8 cellular contexts compared by ENCODE assay signal in the genomic region with DNA sequence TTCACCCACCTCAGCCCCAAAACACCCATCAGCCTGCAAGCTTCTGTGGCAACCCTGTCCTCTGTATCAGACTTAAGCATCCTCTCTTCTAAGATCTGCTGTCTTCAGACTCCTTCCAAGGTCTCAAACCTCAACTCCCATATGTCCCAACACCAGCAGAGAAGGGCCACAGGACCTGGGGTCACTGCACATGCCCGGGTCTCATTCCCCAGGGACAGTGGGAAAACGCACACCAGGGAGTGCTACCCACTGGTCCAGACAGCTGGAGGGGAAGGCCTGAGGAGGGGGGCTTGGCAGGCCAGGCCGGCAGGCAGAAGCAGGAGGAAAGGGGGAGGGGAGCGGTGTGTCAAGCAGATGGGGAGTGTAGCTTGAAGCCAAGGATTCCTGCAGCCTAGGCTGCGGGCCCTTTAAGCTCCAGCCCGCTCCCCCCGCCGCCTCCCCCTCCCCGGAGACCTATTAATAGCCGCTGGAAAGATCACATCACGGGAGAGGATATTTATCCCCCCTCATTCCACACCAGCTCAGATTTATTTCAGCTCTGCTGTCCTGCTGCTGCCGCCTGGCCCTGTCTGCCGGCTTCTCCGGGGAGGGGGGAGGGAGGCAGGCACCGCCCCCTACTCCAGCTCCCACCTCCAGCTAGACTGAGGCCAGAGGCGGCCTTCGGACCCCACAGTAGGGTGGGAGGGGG. TPM values are rescaled to one million over a fixed set of nuclear protein-coding genes. Genes with fewer than 3 reads are reported as not detected.
DNase-seq lines count a peak whose midpoint lies in the region; ATAC-seq and TF ChIP-seq lines count a peak whose summit lies in the region.

No MANE protein-coding gene starts in this region.

- H2BK5ac ChIP-seq in IMR-90 (ENCODE audit: low read depth, low read length, poor library complexity, severe bottlenecking), result peak overlapping the region; percentile 99

- peaks cover 21 to 80% of the 10 kb centered on the region in 2 experiments; a peak in 3 of 4 replicates for H3K79me1 ChIP-seq in IMR-90 (ENCODE audit: low read depth in 1 of 2, low read length in 2 of 2)

- peak overlapping the region; percentile 98 for H2AK9ac ChIP-seq in IMR-90 (replicated peaks; ENCODE audit: low read depth, low read length, poor library complexity)

- BruUV-seq in IMR-90 (replicated peaks; lab: Mats Ljungman, UMichigan), result no TSS peak

- 0 out of 2 replicates have a peak, but pooled peaks cover 10% of the 10 kb centered on the region for H3K9me1 ChIP-seq in IMR-90 (ENCODE audit: insufficient read depth, low read length)

- H3K27me3 ChIP-seq in BLaER1 (no peaks in the 10 kb centered on the region), IMR-90 (ENCODE audit: control insufficient read depth, insufficient read depth, low read length) (no peaks in the 10 kb centered on the region), heart right ventricle (no peaks in the 10 kb centered on the region), parathyroid adenoma (ENCODE audit: control insufficient read depth, insufficient read depth, low read length) (no peaks in the 10 kb centered on the region)

- H2BK20ac ChIP-seq in IMR-90 (ENCODE audit: low read depth, low read length), result peak overlapping the region; percentile 90

- dilution Hi-C loops in IMR-90 (cut with HindIII; ENCODE audit: low sequenced_read_pairs, unreplicated experiment), result no loop called here

- DNase-seq in IMR-90, result peak; percentile 92
- peak; percentile 83 to 91 for DNase-seq in heart right ventricle
- DNase-seq in HUDEP-2 (lab: John Stamatoyannopoulos, UW; ENCODE audit: unreplicated experiment in 76 of 76), result no peak

- peak; percentile 21 for ATAC-seq in IMR-90 (ENCODE audit: low read depth)
- ATAC-seq in heart right ventricle, result peak; percentile 55 to 78 (median 67)
- ATAC-seq in HG02610 (IDR thresholded peaks at IDR 0.05; ENCODE audit: unreplicated experiment), result no peak
- ATAC-seq in HG02798 (IDR thresholded peaks at IDR 0.05; ENCODE audit: poor library complexity, unreplicated experiment), result no peak

- H3K56ac ChIP-seq in IMR-90 (ENCODE audit: extremely low read depth, insufficient read depth, low read length), result peak overlapping the region; percentile 94

- POLR2A ChIA-PET in IMR-90 (lab: Charles Lee; ENCODE audit: unreplicated experiment), result interaction anchor here (0.6 to 2.9 kb wide), 8 partner anchors 9 to 370 kb away, joined by 3 to 18 read pairs (median 6); a partner anchor contains a TSS

- peak overlapping the region; percentile 94; the same call in 1 of the 3 replicates for H2BK15ac ChIP-seq in IMR-90 (ENCODE audit: low read depth, low read length)

- peak; percentile 20 for TF ChIP-seq RAD21 in IMR-90 (IDR thresholded peaks at IDR 0.05; ENCODE audit: low read length)

- H3K9ac ChIP-seq in BLaER1, result peak overlapping the region; percentile 85
- H3K9ac ChIP-seq in IMR-90 (ENCODE audit: low read depth, low read length), result peak overlapping the region; percentile 93
- no peak overlapping the region for H3K9ac ChIP-seq in parathyroid adenoma

- peak overlapping the region; percentile 87 for H3K14ac ChIP-seq in IMR-90 (replicated peaks; ENCODE audit: low read depth, low read length)

- H3K27ac ChIP-seq in BLaER1 (peak overlapping the region; percentile 96), IMR-90 (ENCODE audit: insufficient read depth, low read length) (peak overlapping the region; percentile 99), adipose tissue (ENCODE audit: low read depth, low read length) (peak overlapping the region; percentile 76), heart right ventricle (peak overlapping the region; percentile 83 to 98 (median 94)), parathyroid adenoma (peak overlapping the region; percentile 56)

- peak overlapping the region; percentile 92 for H3K23ac ChIP-seq in IMR-90 (ENCODE audit: low read depth, low read length)

- H2BK120ac ChIP-seq in IMR-90 (ENCODE audit: low read depth, low read length), result peak overlapping the region; percentile 92

- peak overlapping the region; percentile 93 to 94 for H4K8ac ChIP-seq in IMR-90 (ENCODE audit: low read depth in 2 of 2, low read length in 2 of 2)

- no CpG with 5 or more reads among the region's 17 CpGs for WGBS in IMR-90 (ENCODE audit: extremely low coverage in 2 of 2, insufficient read length in 1 of 2), 2 experiments
- 5 to 22% (median 18%) methylated on average over 14 to 17 of the region's 17 CpGs for WGBS in adipose tissue, 3 donors
- WGBS in heart right ventricle, 2 donors, result 5% methylated on average over 17 of the region's 17 CpGs

- no peak for TF ChIP-seq CTCF in IMR-90 (conservative IDR thresholded peaks at IDR 0.05; ENCODE audit: low read depth, low read length)
- no peak for TF ChIP-seq CTCF in heart right ventricle (IDR thresholded peaks at IDR 0.05)
- TF ChIP-seq CTCF in parathyroid adenoma (IDR thresholded peaks at IDR 0.05), result no peak

- H3K79me2 ChIP-seq in parathyroid adenoma, result no peaks in the 10 kb centered on the region

- peak overlapping the region; percentile 98 for H3K18ac ChIP-seq in IMR-90 (ENCODE audit: low read depth, low read length)

- peak; percentile 83 for TF ChIP-seq POLR2A in IMR-90 (IDR thresholded peaks at IDR 0.05; ENCODE audit: low read depth, low read length)

- peak overlapping the region; percentile 99 for H3K4ac ChIP-seq in IMR-90 (ENCODE audit: low read depth, low read length)

- H3K4me3 ChIP-seq in BLaER1 (peak overlapping the region; percentile 64), IMR-90 (ENCODE audit: insufficient read depth, low read depth, low read length) (peak overlapping the region; percentile 25), heart right ventricle (peak overlapping the region; percentile 4 to 55 (median 43)), parathyroid adenoma (ENCODE audit: low read depth, low read length) (peak overlapping the region; percentile 16)

- H3K4me2 ChIP-seq in BLaER1, result peak overlapping the region; percentile 99
- H3K4me2 ChIP-seq in IMR-90 (ENCODE audit: low read depth, low read length), result peak overlapping the region; percentile 86
- H3K4me2 ChIP-seq in parathyroid adenoma (ENCODE audit: low read length), result peak overlapping the region; percentile 55

- H4K20me1 ChIP-seq in BLaER1 (peaks cover 14% of the 10 kb centered on the region; the same call in 1 of the 2 replicates), IMR-90 (ENCODE audit: insufficient read depth, low read length) (peaks cover 44% of the 10 kb centered on the region)

- intact Hi-C loops in IMR-90 (cut with micrococcal nuclease) (loop anchor here (1.0 to 5.0 kb wide), 2 partner anchors 15 to 117 kb away; a partner anchor contains a TSS), heart right ventricle (cut with DNase I) (loop anchor here in 5 of 10 donors (1.0 to 10.0 kb wide), 7 partner anchors 16 to 117 kb away; a partner anchor contains a TSS)

- peak overlapping the region; percentile 99 for H4K91ac ChIP-seq in IMR-90 (ENCODE audit: insufficient read depth, low read depth, low read length)

- in situ Hi-C loops in IMR-90 (cut with MboI; ENCODE audit: low sequenced_read_pairs), result no loop called here

- H3K4me1 ChIP-seq in BLaER1 (peaks cover 78% of the 10 kb centered on the region), IMR-90 (ENCODE audit: control insufficient read depth, insufficient read depth, low read length) (peaks cover 47% of the 10 kb centered on the region), heart right ventricle (peaks cover 51 to 84% (median 74%) of the 10 kb centered on the region in 9 donors), parathyroid adenoma (peaks cover 11% of the 10 kb centered on the region)

- H2AK5ac ChIP-seq in IMR-90 (ENCODE audit: low read depth, low read length), result peak overlapping the region; percentile 97

- H4K5ac ChIP-seq in IMR-90 (ENCODE audit: low read depth, low read length), result peak overlapping the region; percentile 97

- H3K9me3 ChIP-seq in BLaER1 (no peaks in the 10 kb centered on the region), IMR-90 (ENCODE audit: control insufficient read depth, insufficient read depth, low read length) (no peaks in the 10 kb centered on the region), heart right ventricle (no peaks in the 10 kb centered on the region), parathyroid adenoma (ENCODE audit: control insufficient read depth, low read length) (no peaks in the 10 kb centered on the region)

- H3K36me3 ChIP-seq in BLaER1 (peaks cover 41% of the 10 kb centered on the region), IMR-90 (ENCODE audit: control insufficient read depth, insufficient read depth, low read length) (peaks cover 27% of the 10 kb centered on the region), heart right ventricle (peaks cover 0 to 44% (median 10%) of the 10 kb centered on the region in 9 donors), parathyroid adenoma (ENCODE audit: control insufficient read depth, insufficient read depth, low read length) (no peaks in the 10 kb centered on the region)

- CTCF ChIA-PET in IMR-90 (lab: Yijun Ruan, JAX), result interaction anchor here (0.6 to 2.6 kb wide), 8 partner anchors 13 to 396 kb away, joined by 3 to 15 read pairs (median 4); a partner anchor contains a TSS

- H2AFZ ChIP-seq in IMR-90 (replicated peaks; ENCODE audit: low read length, poor library complexity), result peak overlapping the region; percentile 19
- no peak overlapping the region for H2AFZ ChIP-seq in parathyroid adenoma

TF ChIP-seq in IMR-90, 13 proteins besides CTCF, POLR2A, EP300 and RAD21 (continues in another document):
- peak; percentile 94 for TF ChIP-seq MAZ (IDR thresholded peaks at IDR 0.05; ENCODE audit: borderline replicate concordance, low read depth, low read length)
- TF ChIP-seq BHLHE40 (IDR thresholded peaks at IDR 0.05; ENCODE audit: low read depth, low read length), result peak; percentile 40; the same call in 1 of the 2 replicates

RNA-seq across cellular contexts. Expression of a gene that starts 16.7 kb away (rescaled TPM):
- total RNA-seq in IMR-90 (2012; rRNA removed), result 1.7 and 2.3 TPM in 2 replicates
- 17.0 and 21.5 TPM in 2 replicates for polyA plus RNA-seq in IMR-90 (2012; rRNA removed)
- polyA plus RNA-seq in IMR-90 (2012; cell fraction: cytosol; rRNA removed), result 11.8 and 20.1 TPM in 2 replicates
- 30.5 and 55.8 TPM in 2 replicates for polyA plus RNA-seq in IMR-90 (2012; cell fraction: nucleus; rRNA removed; ENCODE audit: low replicate concordance)
- polyA plus RNA-seq in adipose tissue, result 10 to 100 TPM; 13.9 to 28.9 (median 22.8) TPM
- total RNA-seq in heart right ventricle, result 10 to 100 TPM; 29.4 to 57.7 (median 40.8) TPM
- 10 to 100 TPM; 24.0 to 24.2 TPM for polyA plus RNA-seq in heart right ventricle

RNA-seq across cellular contexts. Expression of a gene that starts 25.4 kb away (rescaled TPM):
- total RNA-seq in IMR-90 (2012; rRNA removed), result not detected in 2 replicates
- not detected in 2 replicates for polyA plus RNA-seq in IMR-90 (2012; rRNA removed)
- not detected in 2 replicates for polyA plus RNA-seq in IMR-90 (2012; cell fraction: cytosol; rRNA removed)
- polyA plus RNA-seq in IMR-90 (2012; cell fraction: nucleus; rRNA removed; ENCODE audit: low replicate concordance), result 0.02 TPM in 1 of 2 replicates, not detected in the other
- under 1 TPM; 0.22 to 1.00 (median 0.46) TPM for polyA plus RNA-seq in adipose tissue
- under 1 TPM in 1 of 10 donors, not detected in 9; 0.16 TPM for total RNA-seq in heart right ventricle
- under 1 TPM; 0.22 to 0.58 TPM for polyA plus RNA-seq in heart right ventricle

RNA-seq across cellular contexts. Expression of a gene that starts 47.0 kb away (rescaled TPM):
- not detected in 2 replicates for total RNA-seq in IMR-90 (2012; rRNA removed)
- polyA plus RNA-seq in IMR-90 (2012; rRNA removed), result 0.26 and 0.39 TPM in 2 replicates
- polyA plus RNA-seq in IMR-90 (2012; cell fraction: cytosol; rRNA removed), result 0.47 TPM in 1 of 2 replicates, not detected in the other
- 0.24 and 0.25 TPM in 2 replicates for polyA plus RNA-seq in IMR-90 (2012; cell fraction: nucleus; rRNA removed; ENCODE audit: low replicate concordance)
- under 1 TPM in 2 of 3 donors, not detected in 1; 0.14 to 0.16 TPM for polyA plus RNA-seq in adipose tissue
- total RNA-seq in heart right ventricle, result not detected
- polyA plus RNA-seq in heart right ventricle, result under 1 TPM in 1 of 2 donors, not detected in 1; 0.04 TPM

Comparison
In these comparisons a context has a peak if more than half of its experiments do, and no peak if none do; other contexts are left out.
1. ATAC-seq: peak in IMR-90 (single experiment) and heart right ventricle (8 of 8); none in HG02610 (single experiment) and HG02798 (single experiment).
2. DNase-seq: peak in IMR-90 (single experiment) and heart right ventricle (2 of 2); none in HUDEP-2 (0 of 76).
3. Peak in every context shown above with its lines, with median percentiles within 50 percentile points of each other: H3K27ac ChIP-seq, H3K4me2 ChIP-seq and H3K4me3 ChIP-seq.